In genomic region chr7:4753610-4754432, GRCh38 we compare ENCODE assay signal across 1 cellular context.
TF ChIP-seq lines count a peak whose summit lies in the region.

No MANE protein-coding gene starts in this region.

TF ChIP-seq in K562, 482 proteins besides CTCF, POLR2A, EP300 and RAD21 (continued from another document and continues in another):
- no peak for TF ChIP-seq E2F8 (IDR thresholded peaks at IDR 0.05; ENCODE audit: low read depth, partially characterized antibody)
- no peak for TF ChIP-seq ZNF644 (tag; IDR thresholded peaks at IDR 0.05; ENCODE audit: low read depth)
- no peak for TF ChIP-seq ZNF584 (CRISPR knock-in tag; IDR thresholded peaks at IDR 0.05; ENCODE audit: low read depth)
- no peak for TF ChIP-seq TRIM24 (IDR thresholded peaks at IDR 0.05)
- no peak for TF ChIP-seq RFX7 (CRISPR knock-in tag; IDR thresholded peaks at IDR 0.05)
- no peak for TF ChIP-seq MXD1 (CRISPR knock-in tag; IDR thresholded peaks at IDR 0.05; ENCODE audit: borderline replicate concordance, poor library complexity, severe bottlenecking)
- no peak for TF ChIP-seq RBM14 (IDR thresholded peaks at IDR 0.05; ENCODE audit: borderline replicate concordance, insufficient read depth, low read depth, low read length)
- TF ChIP-seq HINFP (tag; conservative IDR thresholded peaks at IDR 0.05; ENCODE audit: low read depth) = no peak
- TF ChIP-seq EGR1 (conservative IDR thresholded peaks at IDR 0.05) = no peak
- no peak for TF ChIP-seq ZBTB2 (IDR thresholded peaks at IDR 0.05)
- 0 out of 2 replicates have a peak, but pooled peaks have one; percentile 31 for TF ChIP-seq MYC (IDR thresholded peaks at IDR 0.05; ENCODE audit: low read depth, low read length)
- no peak for TF ChIP-seq MYC (CRISPR knock-in tag; IDR thresholded peaks at IDR 0.05; ENCODE audit: borderline replicate concordance, low read depth)
- TF ChIP-seq ARID4B (CRISPR knock-in tag; IDR thresholded peaks at IDR 0.05) = no peak
- TF ChIP-seq ZNF717 (CRISPR knock-in tag; IDR thresholded peaks at IDR 0.05) = no peak
- TF ChIP-seq DEAF1 (CRISPR knock-in tag; IDR thresholded peaks at IDR 0.05) = 0 out of 2 replicates have a peak, but pooled peaks have one; percentile 18
- TF ChIP-seq SMARCB1 (IDR thresholded peaks at IDR 0.05; ENCODE audit: insufficient read length, low read depth) = no peak
- TF ChIP-seq C11orf30 (IDR thresholded peaks at IDR 0.05; ENCODE audit: low read depth) = no peak
- peak; percentile 44; the same call in 1 of the 2 replicates for TF ChIP-seq POLR2G (IDR thresholded peaks at IDR 0.05; ENCODE audit: low read depth, low read length)
- no peak for TF ChIP-seq ZC3H4 (CRISPR knock-in tag; IDR thresholded peaks at IDR 0.05; ENCODE audit: borderline replicate concordance)
- TF ChIP-seq ELF1 (tag; IDR thresholded peaks at IDR 0.05) = no peak
- TF ChIP-seq SREBF2 (CRISPR knock-in tag; IDR thresholded peaks at IDR 0.05) = no peak
- TF ChIP-seq ZNF512 (tag; IDR thresholded peaks at IDR 0.05) = no peak
- TF ChIP-seq ARID2 (IDR thresholded peaks at IDR 0.05) = peak; percentile 92
- no peak for TF ChIP-seq GTF2B (IDR thresholded peaks at IDR 0.05; ENCODE audit: extremely low read depth, insufficient read length)
- no peak for TF ChIP-seq ARID3B (CRISPR knock-in tag; IDR thresholded peaks at IDR 0.05; ENCODE audit: borderline replicate concordance)
- peak; percentile 51; the same call in 1 of the 2 replicates for TF ChIP-seq CC2D1A (IDR thresholded peaks at IDR 0.05)
- TF ChIP-seq CREB5 (CRISPR knock-in tag; IDR thresholded peaks at IDR 0.05) = no peak
- peak in 1 of 2 experiments; percentile 48; a peak in 1 of 4 replicates for TF ChIP-seq MAZ (CRISPR knock-in tag; conservative IDR thresholded peaks at IDR 0.05 in 1 of 2, IDR thresholded peaks at IDR 0.05 in 1 of 2)
- no peak for TF ChIP-seq CEBPB (tag; IDR thresholded peaks at IDR 0.05)
- no peak for TF ChIP-seq PHB2 (IDR thresholded peaks at IDR 0.05; ENCODE audit: low read depth)
- TF ChIP-seq HNRNPLL (IDR thresholded peaks at IDR 0.05; ENCODE audit: low read depth, low read length, poor library complexity, severe bottlenecking) = no peak
- no peak for TF ChIP-seq KDM2B (CRISPR knock-in tag; IDR thresholded peaks at IDR 0.05)
- TF ChIP-seq SMARCC2 (IDR thresholded peaks at IDR 0.05; ENCODE audit: low read depth) = 0 out of 2 replicates have a peak, but pooled peaks have one; percentile 50
- no peak for TF ChIP-seq ZNF280B (CRISPR knock-in tag; IDR thresholded peaks at IDR 0.05)
- TF ChIP-seq POLR2AphosphoS5 (IDR thresholded peaks at IDR 0.05; ENCODE audit: control insufficient read depth, insufficient read depth, low read depth, low read length) = no peak
- no peak for TF ChIP-seq ZNF146 (CRISPR knock-in tag; IDR thresholded peaks at IDR 0.05; ENCODE audit: unreplicated experiment)
- TF ChIP-seq ARID3A (IDR thresholded peaks at IDR 0.05; ENCODE audit: borderline replicate concordance, low read depth, low read length) = no peak
